Comparison of ENCODE assay signal across 28 cellular contexts in genomic region chr11:16177688-16178087, GRCh38.
"Had no signal": no experiment of that assay in that cellular context is flagged by ENCODE, and none has a peak within 500 bp of the region (broad histone marks: within the 10 kb centered on the region; RNA-seq: fewer than 3 reads in every experiment).

No MANE protein-coding gene starts in this region.

- H3K4me1 Mint-ChIP-seq: memory B cell; naive B cell; stimulated activated naive CD8-positive, alpha-beta T cell treated with anti-CD3 and anti-CD28 coated beads, Interleukin-15, amount 100 ng/mL, for 72 hours had no signal

- ATAC-seq: esophagus mucosa; gastrocnemius medialis; left lobe of liver; mucosa of descending colon; natural killer cell treated with Interleukin-12 subunit alpha and Interleukin-12 subunit beta and Interleukin-15 and Interleukin-18, amount 100 ng/mL, for 72 hours; pancreas; right lobe of liver; stimulated activated naive CD8-positive, alpha-beta T cell treated with anti-CD3 and anti-CD28 coated beads, Interleukin-15, amount 100 ng/mL, for 72 hours; upper lobe of right lung had no signal

- H3K9me3 ChIP-seq: gastrocnemius medialis, mucosa of descending colon, neutrophil, pancreas, right lobe of liver, suprapubic skin, transverse colon, upper lobe of right lung, uterus had no signal

- FAIRE-seq: kidney, pancreas had no signal

- H3K9me3 Mint-ChIP-seq: endodermal cell; natural killer cell treated with Interleukin-12 subunit alpha and Interleukin-12 subunit beta and Interleukin-15 and Interleukin-18, amount 100 ng/mL, for 72 hours; neural crest cell; stimulated activated naive CD8-positive, alpha-beta T cell treated with anti-CD3 and anti-CD28 coated beads, Interleukin-15, amount 100 ng/mL, for 72 hours had no signal

- H3K27me3 Mint-ChIP-seq: memory B cell; naive B cell; natural killer cell treated with Interleukin-12 subunit alpha and Interleukin-12 subunit beta and Interleukin-15 and Interleukin-18, amount 100 ng/mL, for 72 hours; stimulated activated naive CD8-positive, alpha-beta T cell treated with anti-CD3 and anti-CD28 coated beads, Interleukin-15, amount 100 ng/mL, for 72 hours had no signal

- H3K27me3 ChIP-seq: gastrocnemius medialis, neutrophil, pancreas, right lobe of liver, suprapubic skin, transverse colon, upper lobe of right lung, uterus had no signal

- H3K27ac ChIP-seq: epithelial cell of prostate, gastrocnemius medialis, neutrophil, pancreas, right lobe of liver, suprapubic skin, transverse colon, upper lobe of right lung, uterus had no signal

- H3K4me3 ChIP-seq: gastrocnemius medialis, lung, mucosa of descending colon, pancreas, right lobe of liver, smooth muscle cell, suprapubic skin, transverse colon, upper lobe of right lung, uterus had no signal

- H3K4me2 ChIP-seq: smooth muscle cell had no signal

- H3K27ac Mint-ChIP-seq: endodermal cell; memory B cell; naive B cell; natural killer cell treated with Interleukin-12 subunit alpha and Interleukin-12 subunit beta and Interleukin-15 and Interleukin-18, amount 100 ng/mL, for 72 hours; stimulated activated naive CD8-positive, alpha-beta T cell treated with anti-CD3 and anti-CD28 coated beads, Interleukin-15, amount 100 ng/mL, for 72 hours had no signal

- DNase-seq: effector CD8-positive, alpha-beta T cell; endodermal cell; gastrocnemius medialis; head of caudate nucleus; kidney; mucosa of descending colon; naive B cell; pancreas; right lobe of liver; stimulated activated CD4-positive, alpha-beta T cell treated with anti-CD3 and anti-CD28 coated beads, Interleukin-12 subunit alpha, Interleukin-12 subunit beta, amount 100 ng/mL, for 4 hours; stimulated activated CD4-positive, alpha-beta T cell treated with anti-CD3 and anti-CD28 coated beads, Interleukin-1b, Interleukin-23, amount 100 ng/mL, for 48 hours; stimulated activated CD4-positive, alpha-beta T cell treated with anti-CD3 and anti-CD28 coated beads, Interleukin-4, amount 100 ng/mL, for 1 hour; stimulated activated CD8-positive, alpha-beta memory T cell treated with anti-CD3 and anti-CD28 coated beads, Interleukin-4, amount 100 ng/mL, for 48 hours; stimulated activated naive CD4-positive, alpha-beta T cell; stimulated activated naive CD8-positive, alpha-beta T cell treated with anti-CD3 and anti-CD28 coated beads, Interleukin-15, amount 100 ng/mL, for 72 hours; transverse colon; upper lobe of right lung; uterus had no signal

- H3K36me3 ChIP-seq: gastrocnemius medialis, neutrophil, pancreas, right lobe of liver, suprapubic skin, transverse colon, upper lobe of right lung, uterus had no signal

- H3K36me3 Mint-ChIP-seq: memory B cell; naive B cell; natural killer cell treated with Interleukin-12 subunit alpha and Interleukin-12 subunit beta and Interleukin-15 and Interleukin-18, amount 100 ng/mL, for 72 hours had no signal

- H3K4me1 ChIP-seq: pancreas, suprapubic skin, transverse colon, upper lobe of right lung, uterus had no signal

- H3K4me3 Mint-ChIP-seq: endodermal cell; memory B cell; naive B cell; natural killer cell treated with Interleukin-12 subunit alpha and Interleukin-12 subunit beta and Interleukin-15 and Interleukin-18, amount 100 ng/mL, for 72 hours; neural crest cell; stimulated activated naive CD8-positive, alpha-beta T cell treated with anti-CD3 and anti-CD28 coated beads, Interleukin-15, amount 100 ng/mL, for 72 hours had no signal
